In the genomic region with DNA sequence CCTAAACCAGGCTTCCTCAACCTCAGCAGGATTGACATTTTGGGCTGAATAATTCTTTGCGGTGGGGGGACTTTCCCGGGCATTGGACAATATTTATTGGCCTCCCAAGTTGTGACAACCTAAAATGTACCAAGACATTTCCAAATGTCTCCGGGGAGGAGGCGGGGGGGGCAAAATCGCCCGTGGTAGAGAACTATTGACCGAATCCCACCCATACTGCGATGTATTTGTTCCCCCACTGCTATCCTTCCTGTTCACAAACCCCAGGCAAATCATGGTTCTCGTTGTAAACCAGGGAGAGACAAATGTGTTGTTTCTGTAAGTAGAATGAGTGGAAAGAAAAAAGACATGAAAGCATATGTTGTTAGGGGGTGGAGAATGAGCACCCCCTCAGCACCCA, we compare ENCODE assay signal across 9 cellular contexts.
DNase-seq lines count a peak whose midpoint lies in the region; ATAC-seq and TF ChIP-seq lines count a peak whose summit lies in the region.
"Had no signal": no experiment of that assay in that cellular context is flagged by ENCODE, and none has a peak within 500 bp of the region (broad histone marks: within the 10 kb centered on the region; RNA-seq: fewer than 3 reads in every experiment).

No MANE protein-coding gene starts in this region.

- H2BK12ac ChIP-seq in neuronal stem cell (ENCODE audit: low read length), result no peak overlapping the region

- H2AK5ac ChIP-seq in neuronal stem cell (ENCODE audit: low read depth, low read length), result no peak overlapping the region

- intact Hi-C loops in CD8-positive, alpha-beta T cell (cut with DNase I, micrococcal nuclease), result loop anchor here (2.0 to 10.0 kb wide), 3 partner anchors 1506 to 1736 kb away; no protein-coding TSS in a partner anchor

- peak overlapping the region; percentile 40 for H3K27ac ChIP-seq in ectodermal cell (ENCODE audit: insufficient read depth, low read depth, low read length, poor library complexity, severe bottlenecking)
- peak overlapping the region; percentile 84 for H3K27ac ChIP-seq in neuronal stem cell (replicated peaks; ENCODE audit: low read length)
- H3K27ac ChIP-seq in CD8-positive, alpha-beta T cell (ENCODE audit: low read depth, low read length), result no peak overlapping the region
- H3K27ac ChIP-seq: tibial nerve had no signal

- H4K91ac ChIP-seq in neuronal stem cell (ENCODE audit: low read depth, low read length, poor library complexity), result no peak overlapping the region

- no peak overlapping the region for H2BK5ac ChIP-seq in neuronal stem cell (ENCODE audit: low read length)

- H4K8ac ChIP-seq in neuronal stem cell (ENCODE audit: low read depth, low read length), result no peak overlapping the region

- H3K36me3 ChIP-seq in ectodermal cell (ENCODE audit: control insufficient read depth, insufficient read depth, low read length) (no peaks in the 10 kb centered on the region), neuronal stem cell (replicated peaks in 1 of 2; ENCODE audit: control insufficient read depth in 2 of 2, insufficient read depth in 2 of 2, low read length in 2 of 2) (no peaks in the 10 kb centered on the region)
- H3K36me3 ChIP-seq in CD8-positive, alpha-beta T cell (ENCODE audit: insufficient read depth, low read length), result no peaks in the 10 kb centered on the region
- H3K36me3 ChIP-seq: tibial nerve had no signal

- WGBS in ectodermal cell, 2 experiments, result 61 to 67% methylated on average over 9 of the region's 9 CpGs
- WGBS in neuronal stem cell (ENCODE audit: extremely low coverage in 2 of 2, insufficient read length in 2 of 2, insufficient replicate concordance in 1 of 2), 2 donors, result no CpG with 5 or more reads among the region's 9 CpGs

- H3K27ac Mint-ChIP-seq in CD8-positive, alpha-beta T cell, result no peak overlapping the region

- no peak overlapping the region for H3K9ac ChIP-seq in neuronal stem cell (ENCODE audit: low read depth, low read length, poor library complexity)

- H3K27me3 ChIP-seq in ectodermal cell (ENCODE audit: control insufficient read depth, insufficient read depth, low read length, poor library complexity, severe bottlenecking), result no peaks in the 10 kb centered on the region
- no peaks in the 10 kb centered on the region for H3K27me3 ChIP-seq in neuronal stem cell (ENCODE audit: control insufficient read depth in 3 of 3, insufficient read depth in 3 of 3, low read depth in 1 of 3, low read length in 3 of 3)
- H3K27me3 ChIP-seq in CD8-positive, alpha-beta T cell (ENCODE audit: insufficient read depth, low read length), result no peaks in the 10 kb centered on the region
- H3K27me3 ChIP-seq: tibial nerve had no signal

- CTCF ChIA-PET in CD8-positive, alpha-beta T cell (lab: Charles Lee), result interaction anchor here (0.8 to 2.7 kb wide), 5 partner anchors 11 to 70 kb away, joined by 3 to 28 read pairs (median 10); no protein-coding TSS in a partner anchor

- no peaks in the 10 kb centered on the region for H3K9me3 Mint-ChIP-seq in CD8-positive, alpha-beta T cell

- peaks cover 5% of the 10 kb centered on the region for H3K4me1 Mint-ChIP-seq in CD8-positive, alpha-beta T cell (ENCODE audit: low read depth)

- H3K18ac ChIP-seq in neuronal stem cell (ENCODE audit: low read length), result peak overlapping the region; percentile 34

- H3K4me3 ChIP-seq in AG09309 (ENCODE audit: control insufficient read depth, low read depth, low read length), result peak overlapping the region; percentile 39
- no peak overlapping the region for H3K4me3 ChIP-seq in ectodermal cell (ENCODE audit: insufficient read depth, low read depth, low read length)
- no peak overlapping the region for H3K4me3 ChIP-seq in neuronal stem cell (ENCODE audit: low read length in 2 of 2)
- H3K4me3 ChIP-seq in CD8-positive, alpha-beta T cell (ENCODE audit: low read depth, low read length), result no peak overlapping the region

- no peaks in the 10 kb centered on the region for H3K9me3 ChIP-seq in ectodermal cell (ENCODE audit: control insufficient read depth, low read length)
- H3K9me3 ChIP-seq in neuronal stem cell (replicated peaks in 1 of 2; ENCODE audit: control insufficient read depth in 2 of 2, insufficient read depth in 1 of 2, low read depth in 1 of 2, low read length in 2 of 2), result no peaks in the 10 kb centered on the region
- no peaks in the 10 kb centered on the region for H3K9me3 ChIP-seq in CD8-positive, alpha-beta T cell (ENCODE audit: low read length)
- H3K9me3 ChIP-seq: tibial nerve had no signal

- H3K4me2 ChIP-seq in neuronal stem cell (ENCODE audit: insufficient read depth, low read length, poor library complexity, severe bottlenecking), result peak overlapping the region; percentile 41

- H3K4ac ChIP-seq in neuronal stem cell (ENCODE audit: low read length), result no peak overlapping the region

- no peaks in the 10 kb centered on the region for H3K79me1 ChIP-seq in neuronal stem cell (ENCODE audit: low read depth, low read length)

- H3K4me1 ChIP-seq in ectodermal cell (ENCODE audit: control insufficient read depth, insufficient read depth, low read length) (peaks cover 38% of the 10 kb centered on the region), neuronal stem cell (ENCODE audit: control insufficient read depth in 2 of 2, insufficient read depth in 1 of 2, low read depth in 1 of 2, low read length in 2 of 2) (peaks cover 16 to 30% of the 10 kb centered on the region in 2 donors)
- no peaks in the 10 kb centered on the region for H3K4me1 ChIP-seq in CD8-positive, alpha-beta T cell (ENCODE audit: insufficient read depth, low read length)

- no peak overlapping the region for H2BK15ac ChIP-seq in neuronal stem cell (ENCODE audit: low read length)

- no peak overlapping the region for H3K23ac ChIP-seq in neuronal stem cell (ENCODE audit: low read depth, low read length, poor library complexity)

- DNase-seq in AG09309 (ENCODE audit: low read depth), result no peak
- peak; percentile 27 for DNase-seq in M059J (ENCODE audit: low read depth)
- peak; percentile 42 for DNase-seq in neuronal stem cell (ENCODE audit: low spot score)
- DNase-seq in CD8-positive, alpha-beta T cell, result no peak

- H2AFZ ChIP-seq in neuronal stem cell (ENCODE audit: low read length), result peak overlapping the region; percentile 21

- no peak overlapping the region for H3K14ac ChIP-seq in neuronal stem cell (ENCODE audit: low read length)

- H3K36me3 Mint-ChIP-seq in CD8-positive, alpha-beta T cell, result no peaks in the 10 kb centered on the region

- TF ChIP-seq CTCF in AG09309 (IDR thresholded peaks at IDR 0.05; ENCODE audit: control insufficient read depth, insufficient read depth, low read depth, low read length, missing control alignments), result no peak
- TF ChIP-seq CTCF in CD8-positive, alpha-beta T cell (IDR thresholded peaks at IDR 0.05), result no peak

- H3K27me3 Mint-ChIP-seq in CD8-positive, alpha-beta T cell (ENCODE audit: low read depth), result peaks cover 33% of the 10 kb centered on the region

- POLR2A ChIA-PET in CD8-positive, alpha-beta T cell (lab: Charles Lee), result no interaction called here

- H3K4me3 Mint-ChIP-seq in CD8-positive, alpha-beta T cell, result no peak overlapping the region

- peak overlapping the region; percentile 2 for H2BK120ac ChIP-seq in neuronal stem cell (ENCODE audit: low read depth, low read length)

- ATAC-seq in HG02973 (IDR thresholded peaks at IDR 0.05; ENCODE audit: unreplicated experiment) (no peak), GM19455 (IDR thresholded peaks at IDR 0.05; ENCODE audit: unreplicated experiment) (no peak), GM19328 (IDR thresholded peaks at IDR 0.05; ENCODE audit: unreplicated experiment) (no peak)
- no peak for ATAC-seq in CD8-positive, alpha-beta T cell

Comparison
In these comparisons a context has a peak if more than half of its experiments do, and no peak if none do; other contexts are left out.
1. DNase-seq: peak in M059J (single experiment) and neuronal stem cell (single experiment); none in AG09309 (single experiment) and CD8-positive, alpha-beta T cell (0 of 7).